8 cellular contexts compared by ENCODE assay signal in genomic region chr2:128233790-128234395, GRCh38.
DNase-seq lines count a peak whose midpoint lies in the region; ATAC-seq and TF ChIP-seq lines count a peak whose summit lies in the region.

No MANE protein-coding gene starts in this region.

- H3K9me3 Mint-ChIP-seq in dendritic cell treated with granulocyte-macrophage colony-stimulating factor and Interleukin-4, amounts not matched to agents 40 ng/mL and 50 ng/mL, for 4 days = no peaks in the 10 kb centered on the region
- H3K9me3 Mint-ChIP-seq in progenitor cell of endocrine pancreas (ENCODE audit: low read depth) = no peaks in the 10 kb centered on the region

- DNase-seq in MG63 (no peak), progenitor cell of endocrine pancreas (ENCODE audit: low spot score, unreplicated experiment) (no peak), sciatic nerve (ENCODE audit: low spot score) (no peak), SJCRH30 (no peak), left ventricle myocardium superior (no peak)
- DNase-seq in activated CD8-positive, alpha-beta memory T cell treated with anti-CD3 and anti-CD28 coated beads, Interleukin-2, amount 50 U/mL, for 4 hours = no peak

- intact Hi-C loops in dendritic cell treated with granulocyte-macrophage colony-stimulating factor and Interleukin-4, amounts not matched to agents 40 ng/mL and 50 ng/mL, for 4 days (cut with micrococcal nuclease) = loop anchor here (1.0 to 5.0 kb wide), 2 partner anchors 55 to 172 kb away; no protein-coding TSS in a partner anchor
- intact Hi-C loops in sciatic nerve (cut with DNase I) = no loop called here
- intact Hi-C loops in left ventricle myocardium superior (cut with micrococcal nuclease) = loop anchor here (10.0 kb wide), 1 partner anchor 349 kb away; the partner anchor contains the start of gene AMMECR1L

- H3K4me3 Mint-ChIP-seq in dendritic cell treated with granulocyte-macrophage colony-stimulating factor and Interleukin-4, amounts not matched to agents 40 ng/mL and 50 ng/mL, for 4 days = peak overlapping the region; percentile 79
- peak overlapping the region; percentile 76 for H3K4me3 Mint-ChIP-seq in progenitor cell of endocrine pancreas (ENCODE audit: low read depth)

- H3K36me3 ChIP-seq in MG63 (no peaks in the 10 kb centered on the region), SJCRH30 (no peaks in the 10 kb centered on the region)

- peaks cover 1% of the 10 kb centered on the region; the same call in 1 of the 2 replicates for H3K4me1 ChIP-seq in SJCRH30

- H3K4me3 ChIP-seq in MG63 = peak overlapping the region; percentile 55
- H3K4me3 ChIP-seq in SJCRH30 = no peak overlapping the region

- H3K27me3 ChIP-seq in MG63 (no peaks in the 10 kb centered on the region), SJCRH30 (0 out of 2 replicates have a peak, but pooled peaks cover 5% of the 10 kb centered on the region)

- H3K4me1 Mint-ChIP-seq in dendritic cell treated with granulocyte-macrophage colony-stimulating factor and Interleukin-4, amounts not matched to agents 40 ng/mL and 50 ng/mL, for 4 days (ENCODE audit: low read depth) = peaks cover 5% of the 10 kb centered on the region
- no peaks in the 10 kb centered on the region for H3K4me1 Mint-ChIP-seq in progenitor cell of endocrine pancreas (ENCODE audit: low read depth)

- H3K9me3 ChIP-seq in MG63 (no peaks in the 10 kb centered on the region), SJCRH30 (replicated peaks) (no peaks in the 10 kb centered on the region)

- H3K36me3 Mint-ChIP-seq in dendritic cell treated with granulocyte-macrophage colony-stimulating factor and Interleukin-4, amounts not matched to agents 40 ng/mL and 50 ng/mL, for 4 days (ENCODE audit: low read depth) = no peaks in the 10 kb centered on the region
- H3K36me3 Mint-ChIP-seq in progenitor cell of endocrine pancreas (ENCODE audit: insufficient read depth) = no peaks in the 10 kb centered on the region

- H3K27me3 Mint-ChIP-seq in dendritic cell treated with granulocyte-macrophage colony-stimulating factor and Interleukin-4, amounts not matched to agents 40 ng/mL and 50 ng/mL, for 4 days = peaks cover 22% of the 10 kb centered on the region
- peaks cover 13% of the 10 kb centered on the region for H3K27me3 Mint-ChIP-seq in progenitor cell of endocrine pancreas

- peak; percentile 7 for TF ChIP-seq CTCF in progenitor cell of endocrine pancreas (IDR thresholded peaks at IDR 0.05; ENCODE audit: unreplicated experiment)

- H3K27ac Mint-ChIP-seq in dendritic cell treated with granulocyte-macrophage colony-stimulating factor and Interleukin-4, amounts not matched to agents 40 ng/mL and 50 ng/mL, for 4 days = peak overlapping the region; percentile 57
- peak overlapping the region; percentile 85 for H3K27ac Mint-ChIP-seq in progenitor cell of endocrine pancreas

- no peak overlapping the region for H3K27ac ChIP-seq in SJCRH30

- ATAC-seq in GM19455 (IDR thresholded peaks at IDR 0.05; ENCODE audit: unreplicated experiment) (peak; percentile 16), sciatic nerve (no peak), left ventricle myocardium superior (no peak)
